Comparison of ENCODE assay signal across 33 cellular contexts in genomic region chr2:114294814-114295213, GRCh38.
"Had no signal": no experiment of that assay in that cellular context is flagged by ENCODE, and none has a peak within 500 bp of the region (broad histone marks: within the 10 kb centered on the region; RNA-seq: fewer than 3 reads in every experiment).

No MANE protein-coding gene starts in this region.

- H3K36me3 Mint-ChIP-seq: activated CD4-positive, alpha-beta memory T cell treated with anti-CD3 and anti-CD28 coated beads for 36 hours; activated naive CD4-positive, alpha-beta T cell treated with anti-CD3 and anti-CD28 coated beads, Interleukin-2, amount 10 ng/mL, durations not matched to agents 7 days and 5 days; activated naive CD8-positive, alpha-beta T cell had no signal

- DNase-seq: activated CD4-positive, alpha-beta memory T cell treated with anti-CD3 and anti-CD28 coated beads for 36 hours; activated CD4-positive, alpha-beta T cell treated with anti-CD3 and anti-CD28 coated beads for 36 hours; activated CD4-positive, alpha-beta T cell treated with anti-CD3 and anti-CD28 coated beads, Interleukin-2, amount 10 ng/mL, durations not matched to agents 7 days and 5 days; activated CD8-positive, alpha-beta memory T cell treated with anti-CD3 and anti-CD28 coated beads, Interleukin-2, amount 50 U/mL, for 48 hours; activated effector memory CD4-positive, alpha-beta T cell treated with Interleukin-2 at 50 U/mL for 16 hours; activated naive CD4-positive, alpha-beta T cell treated with anti-CD3 and anti-CD28 coated beads, Interleukin-2, amount 10 ng/mL, durations not matched to agents 7 days and 5 days; activated naive CD8-positive, alpha-beta T cell treated with anti-CD3 and anti-CD28 coated beads, Interleukin-2, amount 50 U/mL, for 24 hours; activated T-cell treated with anti-CD3 and anti-CD28 coated beads, Interleukin-2, amount 50 U/mL, for 48 hours; aorta; brain microvascular endothelial cell; central memory CD4-positive, alpha-beta T cell; MM.1S; MV-4-11; NCI-H1092 treated with DMSO at 0.1 percent for 48 hours; NCI-H1417; NCI-H146; NCI-H187; NCI-H2029 treated with DMSO at 0.1 percent for 48 hours; NCI-H2107; NCI-H2171; NCI-H510A; NCI-H526; NCI-H774; SHP77; SJCRH30 had no signal

- H3K4me1 ChIP-seq: SJCRH30 had no signal

- H3K4me1 Mint-ChIP-seq: activated CD4-positive, alpha-beta T cell treated with anti-CD3 and anti-CD28 coated beads for 36 hours; activated CD4-positive, alpha-beta T cell treated with anti-CD3 and anti-CD28 coated beads, Interleukin-2, amount 10 ng/mL, durations not matched to agents 7 days and 5 days; activated naive CD4-positive, alpha-beta T cell treated with anti-CD3 and anti-CD28 coated beads, Interleukin-2, amount 10 ng/mL, durations not matched to agents 7 days and 5 days; activated naive CD8-positive, alpha-beta T cell treated with anti-CD3 and anti-CD28 coated beads, Interleukin-2, amount 50 U/mL, for 24 hours had no signal

- ATAC-seq: activated CD4-positive, alpha-beta T cell treated with anti-CD3 and anti-CD28 coated beads for 36 hours; activated CD4-positive, CD25-positive, alpha-beta regulatory T cell treated with anti-CD3 and anti-CD28 coated beads, Interleukin-2, amount 50 U/mL, for 24 hours; activated naive CD8-positive, alpha-beta T cell treated with anti-CD3 and anti-CD28 coated beads, Interleukin-2, amount 50 U/mL, for 24 hours; Panc1 had no signal

- H3K9me3 ChIP-seq: SJCRH30 had no signal

- H3K9me3 Mint-ChIP-seq: activated CD4-positive, alpha-beta memory T cell treated with anti-CD3 and anti-CD28 coated beads for 36 hours; activated CD4-positive, alpha-beta T cell treated with anti-CD3 and anti-CD28 coated beads, Interleukin-2, amount 10 ng/mL, durations not matched to agents 7 days and 5 days; activated naive CD4-positive, alpha-beta T cell treated with anti-CD3 and anti-CD28 coated beads, Interleukin-2, amount 10 ng/mL, durations not matched to agents 7 days and 5 days; activated naive CD8-positive, alpha-beta T cell treated with anti-CD3 and anti-CD28 coated beads, Interleukin-2, amount 50 U/mL, for 24 hours; T-helper 1 cell treated with Interleukin-12 subunit alpha and Interleukin-12 subunit beta and Interleukin-4 antibody, amounts not matched to agents 30 μg/mL and 1 μg/mL, for 36 hours; T-helper 2 cell treated with Interferon-gamma antibody and Interleukin-4, amounts not matched to agents 5 μg/mL and 100 μg/mL, for 36 hours had no signal

- H3K27ac Mint-ChIP-seq: activated CD4-positive, alpha-beta memory T cell treated with anti-CD3 and anti-CD28 coated beads for 36 hours; activated CD4-positive, alpha-beta T cell treated with anti-CD3 and anti-CD28 coated beads for 36 hours; activated CD4-positive, alpha-beta T cell treated with anti-CD3 and anti-CD28 coated beads, Interleukin-2, amount 10 ng/mL, durations not matched to agents 7 days and 5 days; activated naive CD4-positive, alpha-beta T cell treated with anti-CD3 and anti-CD28 coated beads, Interleukin-2, amount 10 ng/mL, durations not matched to agents 7 days and 5 days; activated naive CD8-positive, alpha-beta T cell; activated naive CD8-positive, alpha-beta T cell treated with anti-CD3 and anti-CD28 coated beads, Interleukin-2, amount 50 U/mL, for 24 hours; T-helper 1 cell treated with Interleukin-12 subunit alpha and Interleukin-12 subunit beta and Interleukin-4 antibody, amounts not matched to agents 30 μg/mL and 1 μg/mL, for 36 hours; T-helper 2 cell treated with Interferon-gamma antibody and Interleukin-4, amounts not matched to agents 5 μg/mL and 100 μg/mL, for 36 hours had no signal

- H3K4me3 ChIP-seq: SJCRH30, SK-N-MC had no signal

- H3K9ac ChIP-seq: KMS-11 had no signal

- H3K27me3 ChIP-seq: brain microvascular endothelial cell, SJCRH30 had no signal

- H3K4me3 Mint-ChIP-seq: activated CD4-positive, alpha-beta memory T cell treated with anti-CD3 and anti-CD28 coated beads for 36 hours; activated CD4-positive, alpha-beta T cell treated with anti-CD3 and anti-CD28 coated beads for 36 hours; activated CD4-positive, alpha-beta T cell treated with anti-CD3 and anti-CD28 coated beads, Interleukin-2, amount 10 ng/mL, durations not matched to agents 7 days and 5 days; activated naive CD4-positive, alpha-beta T cell treated with anti-CD3 and anti-CD28 coated beads, Interleukin-2, amount 10 ng/mL, durations not matched to agents 7 days and 5 days; activated naive CD8-positive, alpha-beta T cell; activated naive CD8-positive, alpha-beta T cell treated with anti-CD3 and anti-CD28 coated beads, Interleukin-2, amount 50 U/mL, for 24 hours; T-helper 1 cell treated with Interleukin-12 subunit alpha and Interleukin-12 subunit beta and Interleukin-4 antibody, amounts not matched to agents 30 μg/mL and 1 μg/mL, for 36 hours; T-helper 2 cell treated with Interferon-gamma antibody and Interleukin-4, amounts not matched to agents 5 μg/mL and 100 μg/mL, for 36 hours had no signal

- H3K36me3 ChIP-seq: brain microvascular endothelial cell, SJCRH30 had no signal

- FAIRE-seq: TTC549 had no signal

- H3K27ac ChIP-seq: brain microvascular endothelial cell, KMS-11, SJCRH30, SK-N-MC had no signal

- H3K4me2 ChIP-seq: KMS-11 had no signal

- H3K27me3 Mint-ChIP-seq: activated CD4-positive, alpha-beta T cell treated with anti-CD3 and anti-CD28 coated beads, Interleukin-2, amount 10 ng/mL, durations not matched to agents 7 days and 5 days; activated naive CD4-positive, alpha-beta T cell treated with anti-CD3 and anti-CD28 coated beads, Interleukin-2, amount 10 ng/mL, durations not matched to agents 7 days and 5 days had no signal
